In genomic region chr11:117862019-117862725, GRCh38 we compare ENCODE assay signal across 13 cellular contexts. TPM values are rescaled to one million over a fixed set of nuclear protein-coding genes. Genes with fewer than 3 reads are reported as not detected.
DNase-seq lines count a peak whose midpoint lies in the region; ATAC-seq and TF ChIP-seq lines count a peak whose summit lies in the region.
"Had no signal": no experiment of that assay in that cellular context is flagged by ENCODE, and none has a peak within 500 bp of the region (broad histone marks: within the 10 kb centered on the region; RNA-seq: fewer than 3 reads in every experiment).

No MANE protein-coding gene starts in this region.

- H3K4me1 ChIP-seq in mesodermal cell (ENCODE audit: control insufficient read depth, insufficient read depth, low read length, poor library complexity, severe bottlenecking), result peaks cover 14% of the 10 kb centered on the region
- H3K4me1 ChIP-seq: foreskin keratinocyte had no signal

- no peak for TF ChIP-seq CTCF in endothelial cell (IDR thresholded peaks at IDR 0.05; ENCODE audit: unreplicated experiment)

- H3K4me1 Mint-ChIP-seq in T-helper 17 cell, result peaks cover 13% of the 10 kb centered on the region
- H3K4me1 Mint-ChIP-seq in endothelial cell (ENCODE audit: unreplicated experiment), result peaks cover 26% of the 10 kb centered on the region
- H3K4me1 Mint-ChIP-seq in stimulated activated naive CD8-positive, alpha-beta T cell treated with anti-CD3 and anti-CD28 coated beads, Interleukin-15, amount 100 ng/mL, for 72 hours, result peaks cover 7% of the 10 kb centered on the region
- peaks cover 10% of the 10 kb centered on the region for H3K4me1 Mint-ChIP-seq in activated CD4-positive, alpha-beta memory T cell treated with anti-CD3 and anti-CD28 coated beads, Interleukin-2, amount 10 ng/mL, durations not matched to agents 7 days and 5 days

- H3K27ac Mint-ChIP-seq in T-helper 17 cell (peak overlapping the region; percentile 54), endothelial cell (ENCODE audit: unreplicated experiment) (peak overlapping the region; percentile 72)
- H3K27ac Mint-ChIP-seq in stimulated activated naive CD8-positive, alpha-beta T cell treated with anti-CD3 and anti-CD28 coated beads, Interleukin-15, amount 100 ng/mL, for 72 hours, result peak overlapping the region; percentile 41 to 85
- no peak overlapping the region for H3K27ac Mint-ChIP-seq in activated CD4-positive, alpha-beta memory T cell treated with anti-CD3 and anti-CD28 coated beads, Interleukin-2, amount 10 ng/mL, durations not matched to agents 7 days and 5 days

- no peak for DNase-seq in T-helper 17 cell
- DNase-seq in endothelial cell (ENCODE audit: low spot score), result no peak
- no peak for DNase-seq in stimulated activated naive CD8-positive, alpha-beta T cell treated with anti-CD3 and anti-CD28 coated beads, Interleukin-15, amount 100 ng/mL, for 72 hours
- no peak for DNase-seq in activated CD4-positive, alpha-beta memory T cell treated with anti-CD3 and anti-CD28 coated beads, Interleukin-2, amount 10 ng/mL, durations not matched to agents 7 days and 5 days
- DNase-seq in NK-92 treated with Interleukin-12 subunit alpha and Interleukin-12 subunit beta, amount 100 ng/mL, for 24 hours (lab: John Stamatoyannopoulos, UW), result no peak
- no peak for DNase-seq in stimulated activated CD4-positive, alpha-beta T cell treated with anti-CD3 and anti-CD28 coated beads, Interleukin-15, amount 100 ng/mL, for 24 hours
- DNase-seq: foreskin keratinocyte, Karpas-422, NCI-H1694 had no signal

- CTCF ChIA-PET in activated CD4-positive, alpha-beta memory T cell treated with anti-CD3 and anti-CD28 coated beads, Interleukin-2, amount 10 ng/mL, durations not matched to agents 7 days and 5 days (lab: Charles Lee), result no interaction called here

- no peaks in the 10 kb centered on the region for H3K9me3 Mint-ChIP-seq in endothelial cell (ENCODE audit: unreplicated experiment)
- no peaks in the 10 kb centered on the region for H3K9me3 Mint-ChIP-seq in stimulated activated naive CD8-positive, alpha-beta T cell treated with anti-CD3 and anti-CD28 coated beads, Interleukin-15, amount 100 ng/mL, for 72 hours
- no peaks in the 10 kb centered on the region for H3K9me3 Mint-ChIP-seq in activated CD4-positive, alpha-beta memory T cell treated with anti-CD3 and anti-CD28 coated beads, Interleukin-2, amount 10 ng/mL, durations not matched to agents 7 days and 5 days

- H3K36me3 Mint-ChIP-seq in T-helper 17 cell (ENCODE audit: low read depth) (peaks cover 9% of the 10 kb centered on the region), endothelial cell (ENCODE audit: low read depth, unreplicated experiment) (no peaks in the 10 kb centered on the region)
- no peaks in the 10 kb centered on the region for H3K36me3 Mint-ChIP-seq in activated CD4-positive, alpha-beta memory T cell treated with anti-CD3 and anti-CD28 coated beads, Interleukin-2, amount 10 ng/mL, durations not matched to agents 7 days and 5 days (ENCODE audit: low read depth)

- WGBS in mesodermal cell (ENCODE audit: insufficient coverage in 2 of 2), 2 experiments, result 84 to 87% methylated on average over 11 of the region's 12 CpGs

- no peak overlapping the region for H3K4me3 Mint-ChIP-seq in T-helper 17 cell
- H3K4me3 Mint-ChIP-seq in endothelial cell (ENCODE audit: unreplicated experiment), result peak overlapping the region; percentile 17
- no peak overlapping the region for H3K4me3 Mint-ChIP-seq in stimulated activated naive CD8-positive, alpha-beta T cell treated with anti-CD3 and anti-CD28 coated beads, Interleukin-15, amount 100 ng/mL, for 72 hours
- H3K4me3 Mint-ChIP-seq in activated CD4-positive, alpha-beta memory T cell treated with anti-CD3 and anti-CD28 coated beads, Interleukin-2, amount 10 ng/mL, durations not matched to agents 7 days and 5 days, result no peak overlapping the region

- ATAC-seq in T-helper 17 cell, result no peak
- ATAC-seq in stimulated activated naive CD8-positive, alpha-beta T cell treated with anti-CD3 and anti-CD28 coated beads, Interleukin-15, amount 100 ng/mL, for 72 hours, result no peak
- no peak for ATAC-seq in GM18498 (IDR thresholded peaks at IDR 0.05; ENCODE audit: unreplicated experiment)

- H3K4me3 ChIP-seq in mesodermal cell (ENCODE audit: extremely low read depth, insufficient read depth, low read length, poor library complexity, severe bottlenecking), result no peak overlapping the region

- POLR2A ChIA-PET in activated CD4-positive, alpha-beta memory T cell treated with anti-CD3 and anti-CD28 coated beads, Interleukin-2, amount 10 ng/mL, durations not matched to agents 7 days and 5 days (lab: Charles Lee), result no interaction called here

- H3K36me3 ChIP-seq in mesodermal cell (ENCODE audit: control insufficient read depth, insufficient read depth, low read length), result no peaks in the 10 kb centered on the region

- H3K27ac ChIP-seq in mesodermal cell (ENCODE audit: low read depth, low read length, severe bottlenecking), result peak overlapping the region; percentile 67
- H3K27ac ChIP-seq: foreskin keratinocyte had no signal

- H3K27me3 Mint-ChIP-seq in T-helper 17 cell, result peaks cover 57% of the 10 kb centered on the region
- H3K27me3 Mint-ChIP-seq in endothelial cell (ENCODE audit: unreplicated experiment), result peaks cover 9% of the 10 kb centered on the region
- no peaks in the 10 kb centered on the region for H3K27me3 Mint-ChIP-seq in stimulated activated naive CD8-positive, alpha-beta T cell treated with anti-CD3 and anti-CD28 coated beads, Interleukin-15, amount 100 ng/mL, for 72 hours
- H3K27me3 Mint-ChIP-seq in activated CD4-positive, alpha-beta memory T cell treated with anti-CD3 and anti-CD28 coated beads, Interleukin-2, amount 10 ng/mL, durations not matched to agents 7 days and 5 days, result peaks cover 12% of the 10 kb centered on the region

- no peaks in the 10 kb centered on the region for H3K9me3 ChIP-seq in T-helper 17 cell (ENCODE audit: control insufficient read depth, low read length, poor library complexity, severe bottlenecking)
- H3K9me3 ChIP-seq in mesodermal cell (ENCODE audit: control insufficient read depth, low read length), result no peaks in the 10 kb centered on the region
- H3K9me3 ChIP-seq: BE2C had no signal

RNA-seq across cellular contexts. Expression of gene FXYD6, which starts 14.3 kb away (rescaled TPM):
- total RNA-seq in T-helper 17 cell (under 1 TPM in 1 of 2 donors, not detected in 1; 0.62 TPM), endothelial cell (ENCODE audit: unreplicated experiment) (18.1 TPM)
- 147 TPM for polyA plus RNA-seq in mesodermal cell (2013, experiment 1 of 2)
- 143 TPM for polyA plus RNA-seq in mesodermal cell (2013, experiment 2 of 2)
- not detected for total RNA-seq in activated CD4-positive, alpha-beta memory T cell treated with anti-CD3 and anti-CD28 coated beads, Interleukin-2, amount 10 ng/mL, durations not matched to agents 7 days and 5 days
- total RNA-seq: foreskin keratinocyte had no signal
- polyA plus RNA-seq: keratinocyte had no signal

RNA-seq across cellular contexts. Expression of gene FXYD2, which starts 37.6 kb away (rescaled TPM):
- total RNA-seq in T-helper 17 cell, result 1 to 10 TPM in 1 of 2 donors, not detected in 1; 1.3 TPM
- total RNA-seq in endothelial cell (ENCODE audit: unreplicated experiment), result not detected
- polyA plus RNA-seq in mesodermal cell (2013, experiment 1 of 2), result 2.4 TPM
- polyA plus RNA-seq in mesodermal cell (2013, experiment 2 of 2), result 0.35 TPM
- under 1 TPM; 0.33 to 0.48 TPM for total RNA-seq in activated CD4-positive, alpha-beta memory T cell treated with anti-CD3 and anti-CD28 coated beads, Interleukin-2, amount 10 ng/mL, durations not matched to agents 7 days and 5 days
- total RNA-seq: foreskin keratinocyte had no signal
- polyA plus RNA-seq: keratinocyte had no signal

Comparison
In these comparisons a context has a peak if more than half of its experiments do, and no peak if none do; other contexts are left out.
1. RNA of gene FXYD6, which starts 14.3 kb away (total RNA-seq): 18.1 TPM in endothelial cell (single experiment); 0.62 TPM in T-helper 17 cell and not detected in activated CD4-positive, alpha-beta memory T cell treated with anti-CD3 and anti-CD28 coated beads, Interleukin-2, amount 10 ng/mL, durations not matched to agents 7 days and 5 days; every median in the first group is over 10 times any median in the second.